17 cellular contexts compared by ENCODE assay signal in the genomic region with DNA sequence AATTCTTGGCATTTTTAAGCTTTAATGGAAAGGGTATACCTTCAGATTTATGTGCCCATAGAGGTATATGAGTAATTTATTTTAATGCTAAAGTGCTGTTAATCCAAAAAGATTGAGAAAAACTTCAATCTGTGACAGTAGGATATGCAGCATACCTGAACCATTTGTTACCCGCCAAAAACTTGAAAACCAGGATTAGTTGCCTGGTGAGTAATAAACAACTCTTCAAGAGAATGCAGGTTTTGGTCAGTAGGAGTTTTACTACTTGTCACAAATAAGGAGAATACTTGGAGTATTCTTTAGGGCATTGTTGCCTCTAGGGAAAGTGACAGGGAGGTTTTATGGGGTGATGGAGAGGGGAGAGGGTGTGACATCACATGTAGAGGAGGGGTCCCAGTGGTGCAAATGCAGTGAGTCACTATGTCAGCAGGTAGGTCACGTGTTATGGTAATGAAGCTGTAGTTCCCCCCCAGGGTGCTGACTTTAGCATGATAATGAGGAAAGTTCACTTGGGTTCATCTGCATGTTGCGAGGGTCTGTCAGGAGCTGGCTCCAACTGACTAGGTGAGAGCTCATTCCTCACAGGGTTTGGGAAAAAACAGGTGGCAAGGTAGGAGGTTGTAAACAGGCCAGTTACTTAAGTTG. TPM values are rescaled to one million over a fixed set of nuclear protein-coding genes. Genes with fewer than 3 reads are reported as not detected.
DNase-seq lines count a peak whose midpoint lies in the region; ATAC-seq, FAIRE-seq and TF ChIP-seq lines count a peak whose summit lies in the region.
"Had no signal": no experiment of that assay in that cellular context is flagged by ENCODE, and none has a peak within 500 bp of the region (broad histone marks: within the 10 kb centered on the region; RNA-seq: fewer than 3 reads in every experiment).

No MANE protein-coding gene starts in this region.

- peak overlapping the region in 2 of 7 donors; percentile 25 to 32 for H3K27ac Mint-ChIP-seq in CD4-positive, alpha-beta memory T cell

- H3K9ac ChIP-seq in HUES6 (ENCODE audit: low read length): no peak overlapping the region
- H3K9ac ChIP-seq in H1 (replicated peaks in 1 of 4; ENCODE audit: extremely low read depth in 1 of 4, low read depth in 3 of 4, low read length in 3 of 4): 0 out of 7 replicates have a peak overlapping the region, but pooled peaks of 1 of the 4 experiments have one; percentile 13
- H3K9ac ChIP-seq in mesendoderm (ENCODE audit: low read length): no peak overlapping the region

- H3K4me2 ChIP-seq in H1 (ENCODE audit: insufficient read depth in 1 of 2, low read depth in 2 of 2, low read length in 2 of 2) (peak overlapping the region; percentile 2 to 42; a peak in 3 of 4 replicates), mesendoderm (ENCODE audit: low read length) (no peak overlapping the region)

- no peaks in the 10 kb centered on the region for H3K27me3 ChIP-seq in CD4-positive, alpha-beta memory T cell (ENCODE audit: insufficient read depth, low read length)
- H3K27me3 ChIP-seq in HUES6 (ENCODE audit: control insufficient read depth, insufficient read depth, low read length) (no peaks in the 10 kb centered on the region), H1 (replicated peaks in 1 of 4; ENCODE audit: control insufficient read depth in 3 of 4, extremely low read depth in 1 of 4, insufficient read depth in 3 of 4, low read length in 3 of 4) (no peaks in the 10 kb centered on the region), mesendoderm (ENCODE audit: insufficient read depth, low read length, poor library complexity) (no peaks in the 10 kb centered on the region), SJCRH30 (no peaks in the 10 kb centered on the region)
- H3K27me3 ChIP-seq: sigmoid colon had no signal

- TF ChIP-seq CTCF in H1 (IDR thresholded peaks at IDR 0.05; ENCODE audit: control extremely low read depth in 1 of 3, insufficient read depth in 1 of 3, low read depth in 1 of 3, low read length in 3 of 3): no peak

- no peak overlapping the region for H2AFZ ChIP-seq in H1 (ENCODE audit: low read length)

- no peak overlapping the region for H3K27ac ChIP-seq in CD4-positive, alpha-beta memory T cell (ENCODE audit: low read depth, low read length)
- H3K27ac ChIP-seq in HUES6 (ENCODE audit: low read depth, low read length) (peak overlapping the region; percentile 57; the same call in 1 of the 2 replicates), H1 (ENCODE audit: low read depth, low read length) (peak overlapping the region; percentile 52; the same call in 1 of the 2 replicates), mesendoderm (ENCODE audit: low read depth, low read length) (no peak overlapping the region), SJCRH30 (no peak overlapping the region)
- H3K27ac ChIP-seq: sigmoid colon had no signal

- H3K56ac ChIP-seq in H1 (replicated peaks; ENCODE audit: insufficient read length, low read depth, low read length) (no peak overlapping the region), mesendoderm (ENCODE audit: low read length) (no peak overlapping the region)

- H3K79me2 ChIP-seq in H1 (ENCODE audit: control insufficient read depth in 1 of 2, insufficient read depth in 2 of 2, low read length in 2 of 2) (peaks cover 23 to 93% of the 10 kb centered on the region in 2 experiments), mesendoderm (ENCODE audit: control insufficient read depth, insufficient read depth, low read length) (peaks cover 63% of the 10 kb centered on the region)

- H3K27me3 Mint-ChIP-seq in CD4-positive, alpha-beta memory T cell: no peaks in the 10 kb centered on the region

- intact Hi-C loops in CD4-positive, alpha-beta memory T cell (cut with micrococcal nuclease): no loop called here

- CTCF ChIA-PET in CD4-positive, alpha-beta memory T cell (lab: Charles Lee; ENCODE audit: partially characterized antibody): no interaction called here
- CTCF ChIA-PET in H1 (lab: Charles Lee; ENCODE audit: partially characterized antibody): interaction anchor here (0.8 to 2.1 kb wide), 6 partner anchors 8 to 161 kb away, joined by 3 to 6 read pairs (median 3); no protein-coding TSS in a partner anchor

- peaks cover 74% of the 10 kb centered on the region for H3K4me1 ChIP-seq in CD4-positive, alpha-beta memory T cell (ENCODE audit: insufficient read depth, low read length)
- H3K4me1 ChIP-seq in HUES6 (ENCODE audit: control insufficient read depth, insufficient read depth, low read length) (peaks cover 32% of the 10 kb centered on the region; the same call in 1 of the 2 replicates), H1 (replicated peaks in 1 of 4; ENCODE audit: control insufficient read depth in 3 of 4, insufficient read depth in 4 of 4, low read length in 3 of 4) (peaks cover 1 to 26% (median 17%) of the 10 kb centered on the region in 4 experiments; a peak in 6 of 7 replicates), mesendoderm (ENCODE audit: control insufficient read depth, low read depth, low read length) (peaks cover 2% of the 10 kb centered on the region), SJCRH30 (no peaks in the 10 kb centered on the region)

- no peak overlapping the region; the same call in 1 of the 2 replicates for H2BK12ac ChIP-seq in H1 (ENCODE audit: low read depth, low read length)

- no peaks in the 10 kb centered on the region for H3K23me2 ChIP-seq in H1 (ENCODE audit: low read depth, low read length)

- WGBS in H1 (ENCODE audit: extremely low coverage in 1 of 2, insufficient coverage in 1 of 2, insufficient read length in 1 of 2, insufficient replicate concordance in 2 of 2, low coverage in 1 of 2, low lambda C conversion rate in 2 of 2, missing lambda C conversion rate in 1 of 2), 2 experiments: 4% methylated on average over 3 of the region's 3 CpGs; no CpG with 5 or more reads in 1 of the 2 experiments
- WGBS in mesendoderm (ENCODE audit: extremely low coverage, insufficient coverage, low lambda C conversion rate): no CpG with 5 or more reads among the region's 3 CpGs

- H3K9me3 ChIP-seq in CD4-positive, alpha-beta memory T cell (ENCODE audit: control insufficient read depth in 1 of 2, low read length in 2 of 2): no peaks in the 10 kb centered on the region
- H3K9me3 ChIP-seq in HUES6 (ENCODE audit: control insufficient read depth, insufficient read depth, low read depth, low read length) (peaks cover 30% of the 10 kb centered on the region), H1 (ENCODE audit: insufficient read depth in 2 of 2, low read depth in 1 of 2, low read length in 1 of 2) (peaks cover 0 to 5% of the 10 kb centered on the region in 2 experiments; a peak in 1 of 4 replicates), SJCRH30 (replicated peaks) (0 out of 2 replicates have a peak, but pooled peaks cover 3% of the 10 kb centered on the region)
- H3K9me3 ChIP-seq: sigmoid colon had no signal

- peak; percentile 28 to 55 for TF ChIP-seq POLR2A in H1 (IDR thresholded peaks at IDR 0.05; ENCODE audit: control extremely low read depth in 1 of 2, low read depth in 2 of 2, low read length in 2 of 2)

- peak; percentile 1 to 7; a peak in 1 of 4 replicates for TF ChIP-seq RAD21 in H1 (IDR thresholded peaks at IDR 0.05 in 1 of 2, conservative IDR thresholded peaks at IDR 0.05 in 1 of 2; ENCODE audit: low read depth in 2 of 2, low read length in 2 of 2)

- ATAC-seq in GM21360 (IDR thresholded peaks at IDR 0.05; ENCODE audit: unreplicated experiment): no peak
- ATAC-seq: Panc1, SK-N-SH treated with all-trans-retinoic acid at 6 μM for 48 hours had no signal

- H3K4me3 ChIP-seq in CD4-positive, alpha-beta memory T cell (ENCODE audit: low read length in 2 of 2): no peak overlapping the region
- H3K4me3 ChIP-seq in HUES6 (ENCODE audit: low read depth, low read length) (0 out of 2 replicates have a peak overlapping the region, but pooled peaks have one; percentile 4), H1 (ENCODE audit: extremely low read depth in 1 of 4, insufficient read depth in 2 of 4, low read depth in 3 of 4, low read length in 4 of 4) (peak overlapping the region in 1 of 4 experiments; percentile 41; a peak in 1 of 8 replicates), mesendoderm (ENCODE audit: low read length) (no peak overlapping the region), SJCRH30 (no peak overlapping the region)
- H3K4me3 ChIP-seq: sigmoid colon had no signal

- no peak overlapping the region for H2AK5ac ChIP-seq in H1 (ENCODE audit: low read depth, low read length)
- H2AK5ac ChIP-seq in mesendoderm (ENCODE audit: low read length): no peak overlapping the region

- no peak overlapping the region for H3K4ac ChIP-seq in H1 (replicated peaks; ENCODE audit: insufficient read length, low read depth, low read length)
- H3K4ac ChIP-seq in mesendoderm (ENCODE audit: low read depth, low read length): no peak overlapping the region

- peaks cover 59 to 94% (median 77%) of the 10 kb centered on the region in 4 donors for H3K4me1 Mint-ChIP-seq in CD4-positive, alpha-beta memory T cell

- no peak overlapping the region for H2BK15ac ChIP-seq in H1 (ENCODE audit: low read length)
- no peak overlapping the region for H2BK15ac ChIP-seq in mesendoderm (replicated peaks; ENCODE audit: low read depth)

- POLR2A ChIA-PET in CD4-positive, alpha-beta memory T cell (lab: Charles Lee; ENCODE audit: partially characterized antibody): no interaction called here
- POLR2A ChIA-PET in H1 (lab: Charles Lee; ENCODE audit: partially characterized antibody): interaction anchor here (0.6 to 4.0 kb wide), 11 partner anchors 9 to 68 kb away, joined by 3 to 26 read pairs (median 5); a partner anchor contains a TSS

- H3K23ac ChIP-seq in H1 (ENCODE audit: insufficient read length) (no peak overlapping the region), mesendoderm (ENCODE audit: low read length) (no peak overlapping the region)

- peak overlapping the region in 5 of 8 donors; percentile 4 to 67 (median 31) for H3K4me3 Mint-ChIP-seq in CD4-positive, alpha-beta memory T cell

- DNase-seq in CD4-positive, alpha-beta memory T cell: no peak
- DNase-seq in H1 (ENCODE audit: low read depth in 1 of 2, low spot score in 2 of 2) (peak; percentile 86 to 94), mesendoderm (peak; percentile 99), SJCRH30 (no peak), NCI-H345 treated with DMSO at 0.1 percent for 48 hours (lab: John Stamatoyannopoulos, UW; ENCODE audit: unreplicated experiment) (no peak), NAMALWA (ENCODE audit: low spot score) (no peak)
- DNase-seq: caudate nucleus; left colon; NCI-H1048; NCI-H69; sigmoid colon; stimulated activated CD4-positive, alpha-beta T cell treated with anti-CD3 and anti-CD28 coated beads, Interleukin-1b, Interleukin-23, amount 100 ng/mL, for 48 hours had no signal

- H3K36me3 Mint-ChIP-seq in CD4-positive, alpha-beta memory T cell: peaks cover 13 to 18% of the 10 kb centered on the region in 2 donors

- TF ChIP-seq EP300 in H1 (IDR thresholded peaks at IDR 0.05; ENCODE audit: borderline replicate concordance in 1 of 2, low read depth in 2 of 2, low read length in 2 of 2): peak in 1 of 2 experiments; percentile 96; a peak in 2 of 3 replicates

- H3K18ac ChIP-seq in H1 (ENCODE audit: extremely low read depth, low read length) (no peak overlapping the region), mesendoderm (ENCODE audit: low read length) (no peak overlapping the region)

- H3K9me3 Mint-ChIP-seq in CD4-positive, alpha-beta memory T cell: peaks cover 0 to 5% (median 2%) of the 10 kb centered on the region in 8 donors

- no peak overlapping the region for H4K91ac ChIP-seq in H1 (replicated peaks; ENCODE audit: insufficient read length, low read length)

- no peak overlapping the region for H2BK5ac ChIP-seq in H1 (ENCODE audit: low read depth, low read length)
- no peak overlapping the region for H2BK5ac ChIP-seq in mesendoderm (ENCODE audit: low read length)

- H2BK20ac ChIP-seq in H1 (ENCODE audit: low read length): no peak overlapping the region

- H4K8ac ChIP-seq in H1 (ENCODE audit: extremely low read depth, insufficient read depth, low read length) (no peak overlapping the region), mesendoderm (ENCODE audit: low read depth, low read length) (no peak overlapping the region)

- peaks cover 9% of the 10 kb centered on the region in 2 experiments for H4K20me1 ChIP-seq in H1 (replicated peaks in 1 of 2; ENCODE audit: control insufficient read depth in 1 of 2, insufficient read depth in 2 of 2, low read length in 2 of 2)

- peak; percentile 100 for FAIRE-seq in H1 (lab: Jason Lieb, UNC)
- FAIRE-seq: GM12892 had no signal

- H3K36me3 ChIP-seq in CD4-positive, alpha-beta memory T cell (ENCODE audit: insufficient read depth, low read length): no peaks in the 10 kb centered on the region
- H3K36me3 ChIP-seq in HUES6 (ENCODE audit: control insufficient read depth, insufficient read depth, low read length) (peaks cover 9% of the 10 kb centered on the region; the same call in 1 of the 2 replicates), H1 (ENCODE audit: control insufficient read depth in 2 of 4, insufficient read depth in 4 of 4, low read length in 3 of 4) (peaks cover 0 to 4% (median under 1%) of the 10 kb centered on the region in 4 experiments; a peak in 2 of 8 replicates), mesendoderm (ENCODE audit: control insufficient read depth, insufficient read depth, low read length) (no peaks in the 10 kb centered on the region), SJCRH30 (no peaks in the 10 kb centered on the region)
- H3K36me3 ChIP-seq: sigmoid colon had no signal

- H3K79me1 ChIP-seq in H1 (ENCODE audit: low read depth, low read length) (no peaks in the 10 kb centered on the region), mesendoderm (ENCODE audit: low read length) (peaks cover 8% of the 10 kb centered on the region)

- H3K14ac ChIP-seq in H1 (ENCODE audit: insufficient read length): no peak overlapping the region

- H2BK120ac ChIP-seq in H1 (replicated peaks; ENCODE audit: low read depth, low read length): no peak overlapping the region
- H2BK120ac ChIP-seq in mesendoderm (ENCODE audit: low read depth, low read length): no peak overlapping the region

- H4K5ac ChIP-seq in H1 (ENCODE audit: insufficient read length, low read depth, low read length) (peak overlapping the region; percentile 57), mesendoderm (ENCODE audit: low read length) (no peak overlapping the region)

RNA-seq across cellular contexts. Expression of a gene that starts 23.1 kb away (rescaled TPM):
- 10 to 100 TPM; 72.7 to 73.5 TPM for total RNA-seq in CD4-positive, alpha-beta memory T cell
- polyA plus RNA-seq in CD4-positive, alpha-beta memory T cell: 10 to 100 TPM in 1 of 2 donors, 1 to 10 TPM in 1; 6.2 to 25.6 TPM
- 43.6 and 48.1 TPM in 2 replicates for total RNA-seq in H1 (2021; fragmentation: NEBNext Ultra II Directional; extraction: Animal tissue kit (Norgen Biotek cat#: 25700))
- 7.0 and 11.2 TPM in 2 replicates for polyA plus RNA-seq in H1 (2011; rRNA removed)
- 13.1 TPM for polyA plus RNA-seq in H1 (2011; cell fraction: cytosol; rRNA removed)
- polyA plus RNA-seq in H1 (2011; cell fraction: nucleus; rRNA removed): 14.8 TPM
- 17.4 to 29.7 TPM (median 23.4 TPM) in 4 replicates for polyA plus RNA-seq in H1 (2012, experiment 1 of 2)
- polyA plus RNA-seq in H1 (2012, experiment 2 of 2): 1.4 TPM
- polyA plus RNA-seq in H1 (2013, experiment 1 of 2): 24.4 TPM
- polyA plus RNA-seq in H1 (2013, experiment 2 of 2): 23.8 TPM
- polyA minus RNA-seq in H1 (2011; rRNA and poly(A)+ RNA removed): 54.0 and 89.9 TPM in 2 replicates
- 28.2 TPM for polyA minus RNA-seq in H1 (2011; cell fraction: cytosol; rRNA and poly(A)+ RNA removed)
- polyA minus RNA-seq in H1 (2011; cell fraction: nucleus; rRNA and poly(A)+ RNA removed): 170 TPM
- polyA plus RNA-seq in mesendoderm (2013, experiment 1 of 2): 30.4 TPM
- 31.1 TPM for polyA plus RNA-seq in mesendoderm (2013, experiment 2 of 2)
- total RNA-seq in SJCRH30 (2014; rRNA removed; shearing (Covaris generic)): 33.8 and 37.6 TPM in 2 replicates

Comparison
In these comparisons a context has a peak if more than half of its experiments do, and no peak if none do; other contexts are left out.
1. DNase-seq: peak in H1 (2 of 2) and mesendoderm (single experiment); none in CD4-positive, alpha-beta memory T cell (0 of 5), SJCRH30 (0 of 2), NCI-H345 treated with DMSO at 0.1 percent for 48 hours (single experiment) and NAMALWA (single experiment).
2. H3K27ac ChIP-seq: peak in HUES6 (single experiment) and H1 (single experiment); none in CD4-positive, alpha-beta memory T cell (single experiment), mesendoderm (single experiment) and SJCRH30 (single experiment).